In the genomic region with DNA sequence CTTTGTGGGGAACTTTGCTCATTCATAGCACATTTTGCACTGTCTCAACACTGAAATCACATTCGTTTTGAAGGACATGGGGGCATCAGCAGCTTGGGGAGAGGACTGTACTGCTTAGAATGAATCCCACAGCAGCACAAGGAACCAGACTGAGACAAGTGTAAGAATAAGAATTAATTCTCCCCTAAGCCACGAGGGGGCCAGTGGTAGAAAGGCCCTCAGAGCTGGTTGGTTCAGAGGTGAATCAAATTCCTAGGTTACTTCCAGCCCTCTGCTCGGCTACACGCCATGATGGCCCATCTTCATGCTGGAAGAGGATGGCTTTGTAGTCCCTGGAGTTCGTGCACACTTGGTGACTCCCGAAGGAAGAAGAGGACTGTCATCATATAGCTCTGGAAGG, we compare ENCODE assay signal across 13 cellular contexts. TPM values are rescaled to one million over a fixed set of nuclear protein-coding genes. Genes with fewer than 3 reads are reported as not detected.
DNase-seq lines count a peak whose midpoint lies in the region; ATAC-seq, FAIRE-seq and TF ChIP-seq lines count a peak whose summit lies in the region.
"Had no signal": no experiment of that assay in that cellular context is flagged by ENCODE, and none has a peak within 500 bp of the region (broad histone marks: within the 10 kb centered on the region; RNA-seq: fewer than 3 reads in every experiment).

No MANE protein-coding gene starts in this region.

- H3K36me3 ChIP-seq in osteoblast (ENCODE audit: insufficient read depth, low read length) (no peaks in the 10 kb centered on the region), vagina (no peaks in the 10 kb centered on the region)
- H3K36me3 ChIP-seq: gastrocnemius medialis had no signal

- no peaks in the 10 kb centered on the region for H3K27me3 Mint-ChIP-seq in WTC11 (ENCODE audit: low read depth)

- H3K27ac Mint-ChIP-seq in WTC11 = no peak overlapping the region
- H3K27ac Mint-ChIP-seq: activated T-helper 2 cell treated with anti-CD3 and anti-CD28 coated beads, Interferon-gamma antibody, Interleukin-2, Interleukin-4, amounts not matched to agents 10 μg/mL and 5 μg/mL and 100 μg/mL, durations not matched to agents 14 hours and 24 hours and 36 hours had no signal

- no peak overlapping the region for H3K4me3 Mint-ChIP-seq in WTC11

- H3K27ac ChIP-seq in osteoblast (ENCODE audit: low read depth, low read length) (no peak overlapping the region), vagina (no peak overlapping the region)
- H3K27ac ChIP-seq: gastrocnemius medialis, psoas muscle had no signal

- TF ChIP-seq POLR2A in vagina (IDR thresholded peaks at IDR 0.05) = no peak

- CTCF ChIA-PET in WTC11 (lab: Charles Lee) = interaction anchor here (0.5 to 4.4 kb wide), 23 partner anchors 10 to 612 kb away, joined by 3 to 68 read pairs (median 7); partner anchors contain the start of genes MC2R and MC5R

- no peaks in the 10 kb centered on the region for H3K9me3 ChIP-seq in osteoblast (ENCODE audit: low read depth, low read length)
- H3K9me3 ChIP-seq in vagina = no peaks in the 10 kb centered on the region
- H3K9me3 ChIP-seq: gastrocnemius medialis, psoas muscle had no signal

- H3K4me3 ChIP-seq in osteoblast (ENCODE audit: insufficient read depth, low read length) (no peak overlapping the region), vagina (no peak overlapping the region)
- H3K4me3 ChIP-seq: gastrocnemius medialis, lung, psoas muscle had no signal

- peak; percentile 37 for ATAC-seq in WTC11
- ATAC-seq: gastrocnemius medialis, psoas muscle had no signal

- no peak for FAIRE-seq in HTR-8/SVneo (lab: Jason Lieb, UNC)

- TF ChIP-seq CTCF in WTC11 (IDR thresholded peaks at IDR 0.05) = peak; percentile 14; the same call in 1 of the 2 replicates
- TF ChIP-seq CTCF in osteoblast (IDR thresholded peaks at IDR 0.05; ENCODE audit: extremely low read depth, low read depth, low read length) = peak; percentile 37
- no peak for TF ChIP-seq CTCF in vagina (IDR thresholded peaks at IDR 0.05)

- H3K4me1 Mint-ChIP-seq in WTC11 = peaks cover 62% of the 10 kb centered on the region

- peak; percentile 12 for DNase-seq in SIG-M5 treated with dmso at 0.1 percent for 504 hours (lab: John Stamatoyannopoulos, UW; ENCODE audit: unreplicated experiment)
- DNase-seq in SIG-M5 (lab: John Stamatoyannopoulos, UW) = no peak
- peak; percentile 28 for DNase-seq in HTR-8/SVneo (ENCODE audit: insufficient read length, low spot score)
- DNase-seq in WTC11 (ENCODE audit: low spot score) = no peak
- no peak for DNase-seq in osteoblast (ENCODE audit: insufficient read length, low spot score, missing footprints)
- no peak for DNase-seq in vagina (ENCODE audit: extremely low spot score in 2 of 2)
- DNase-seq in activated naive CD4-positive, alpha-beta T cell treated with anti-CD3 and anti-CD28 coated beads, Interleukin-2, amount 50 U/mL, for 16 hours = no peak
- DNase-seq in activated CD4-positive, CD25-positive, alpha-beta regulatory T cell (lab: John Stamatoyannopoulos, UW) = no peak
- DNase-seq: gastrocnemius medialis, NCI-H510A treated with DMSO at 0.1 percent for 48 hours, psoas muscle had no signal

- H4K20me1 ChIP-seq in osteoblast (ENCODE audit: insufficient read depth, low read length) = no peaks in the 10 kb centered on the region

- intact Hi-C loops in vagina (cut with DNase I) = no loop called here

- no peaks in the 10 kb centered on the region for H3K36me3 Mint-ChIP-seq in WTC11

- H3K27me3 ChIP-seq in osteoblast (ENCODE audit: insufficient read depth, low read length) (no peaks in the 10 kb centered on the region), vagina (no peaks in the 10 kb centered on the region)
- H3K27me3 ChIP-seq: gastrocnemius medialis had no signal

- H3K4me1 ChIP-seq in osteoblast (ENCODE audit: insufficient read depth, low read length) (no peaks in the 10 kb centered on the region), vagina (no peaks in the 10 kb centered on the region)
- H3K4me1 ChIP-seq: gastrocnemius medialis, psoas muscle had no signal

- H2AFZ ChIP-seq in osteoblast (ENCODE audit: low read length) = no peak overlapping the region

- POLR2A ChIA-PET in WTC11 (lab: Charles Lee) = interaction anchor here (0.6 kb wide), 1 partner anchor 243 kb away, joined by 3 read pairs; no protein-coding TSS in a partner anchor

- H3K9me3 Mint-ChIP-seq in WTC11 = no peaks in the 10 kb centered on the region
- H3K9me3 Mint-ChIP-seq: activated T-helper 2 cell treated with anti-CD3 and anti-CD28 coated beads, Interferon-gamma antibody, Interleukin-2, Interleukin-4, amounts not matched to agents 10 μg/mL and 5 μg/mL and 100 μg/mL, durations not matched to agents 14 hours and 24 hours and 36 hours had no signal

- no peaks in the 10 kb centered on the region for H3K79me2 ChIP-seq in osteoblast (ENCODE audit: insufficient read depth, low read length)

- H3K4me2 ChIP-seq in osteoblast (ENCODE audit: insufficient read depth, low read length) = no peak overlapping the region

TF ChIP-seq in WTC11, 78 proteins besides CTCF, POLR2A, EP300 and RAD21 (continues in another document):
- no peak for TF ChIP-seq SMAD3 (CRISPR knock-in tag; IDR thresholded peaks at IDR 0.05; ENCODE audit: borderline replicate concordance)
- no peak for TF ChIP-seq ZNF532 (CRISPR knock-in tag; IDR thresholded peaks at IDR 0.05; ENCODE audit: borderline replicate concordance)
- TF ChIP-seq ATF6 (CRISPR knock-in tag; IDR thresholded peaks at IDR 0.05) = no peak
- no peak for TF ChIP-seq CBFB (CRISPR knock-in tag; IDR thresholded peaks at IDR 0.05; ENCODE audit: low read depth)
- TF ChIP-seq ZBTB21 (CRISPR knock-in tag; IDR thresholded peaks at IDR 0.05; ENCODE audit: borderline replicate concordance) = no peak

RNA-seq across cellular contexts. Expression of gene MC5R, which starts 12.0 kb away (rescaled TPM):
- total RNA-seq in WTC11 (2021) = 0.14 to 0.27 TPM (median 0.15 TPM) in 3 replicates
- total RNA-seq in osteoblast = 0.36 and 0.59 TPM in 2 replicates
- 0.74 TPM for total RNA-seq in vagina
- total RNA-seq: activated T-helper 2 cell treated with anti-CD3 and anti-CD28 coated beads, Interferon-gamma antibody, Interleukin-2, Interleukin-4, amounts not matched to agents 10 μg/mL and 5 μg/mL and 100 μg/mL, durations not matched to agents 14 hours and 24 hours and 36 hours; gastrocnemius medialis; lung; psoas muscle had no signal

Comparison
In these comparisons a context has a peak if more than half of its experiments do, and no peak if none do; other contexts are left out.
1. DNase-seq: peak in SIG-M5 treated with dmso at 0.1 percent for 504 hours (single experiment) and HTR-8/SVneo (single experiment); none in SIG-M5 (single experiment), WTC11 (single experiment), osteoblast (single experiment), vagina (0 of 2), activated naive CD4-positive, alpha-beta T cell treated with anti-CD3 and anti-CD28 coated beads, Interleukin-2, amount 50 U/mL, for 16 hours (single experiment) and activated CD4-positive, CD25-positive, alpha-beta regulatory T cell (0 of 4).
2. CTCF ChIP-seq: peak in WTC11 (single experiment) and osteoblast (single experiment); none in vagina (0 of 3).